ENCODE assay signal across 16 cellular contexts in genomic region chr6:132907231-132907630, GRCh38.
"Had no signal": no experiment of that assay in that cellular context is flagged by ENCODE, and none has a peak within 500 bp of the region (broad histone marks: within the 10 kb centered on the region; RNA-seq: fewer than 3 reads in every experiment).

No MANE protein-coding gene starts in this region.

- H3K27ac ChIP-seq: body of pancreas, esophagus muscularis mucosa, hepatocyte, lower lobe of right lung, pancreas, right lobe of liver, testis had no signal

- H3K4me1 ChIP-seq: body of pancreas, lower lobe of right lung, pancreas, right lobe of liver, testis had no signal

- DNase-seq: activated CD4-positive, alpha-beta memory T cell treated with anti-CD3 and anti-CD28 coated beads for 36 hours; activated CD4-positive, alpha-beta T cell treated with anti-CD3 and anti-CD28 coated beads for 36 hours; activated naive CD4-positive, alpha-beta T cell; activated naive CD8-positive, alpha-beta T cell treated with anti-CD3 and anti-CD28 coated beads for 36 hours; activated T-cell treated with anti-CD3 and anti-CD28 coated beads for 4 hours; amygdala; body of pancreas; cortex of kidney; lower lobe of right lung; naive thymus-derived CD8-positive, alpha-beta T cell; pancreas; right lobe of liver; stimulated activated CD4-positive, alpha-beta T cell treated with anti-CD3 and anti-CD28 coated beads, Interleukin-4, amount 100 ng/mL, for 24 hours; testis had no signal

- FAIRE-seq: pancreas had no signal

- H3K27me3 ChIP-seq: body of pancreas, esophagus muscularis mucosa, hepatocyte, pancreas, right lobe of liver, testis had no signal

- H2AFZ ChIP-seq: hepatocyte had no signal

- H3K79me2 ChIP-seq: hepatocyte had no signal

- H3K36me3 ChIP-seq: esophagus muscularis mucosa, lower lobe of right lung, pancreas, right lobe of liver had no signal

- H3K4me3 ChIP-seq: body of pancreas, esophagus muscularis mucosa, hepatocyte, lower lobe of right lung, pancreas, right lobe of liver, testis had no signal
